8 cellular contexts compared by ENCODE assay signal in genomic region chr12:89349814-89350213, GRCh38.
DNase-seq lines count a peak whose midpoint lies in the region; ATAC-seq and FAIRE-seq lines count a peak whose summit lies in the region.

No MANE protein-coding gene starts in this region.

- H3K4me3 ChIP-seq in iPS-15b (ENCODE audit: low read depth, low read length) (peak overlapping the region; percentile 33), skin epidermis (peak overlapping the region; percentile 65 to 87 (median 77))

- H3K36me3 ChIP-seq in KOPT-K1 (ENCODE audit: insufficient read depth, low read length): peaks cover 35% of the 10 kb centered on the region
- H3K36me3 ChIP-seq in iPS-15b (ENCODE audit: control insufficient read depth, insufficient read depth, low read length): no peaks in the 10 kb centered on the region

- no peak overlapping the region for H3K27ac Mint-ChIP-seq in activated naive CD8-positive, alpha-beta T cell

- peaks cover 37% of the 10 kb centered on the region for H3K4me1 ChIP-seq in iPS-15b (ENCODE audit: control insufficient read depth, insufficient read depth, low read length)

- H3K27me3 ChIP-seq in iPS-15b (ENCODE audit: control insufficient read depth, insufficient read depth, low read length): peaks cover 70% of the 10 kb centered on the region

- H3K4me3 Mint-ChIP-seq in activated naive CD8-positive, alpha-beta T cell: peak overlapping the region; percentile 95

- ATAC-seq in HG03571 (IDR thresholded peaks at IDR 0.05; ENCODE audit: unreplicated experiment): no peak

- FAIRE-seq in GM19239 (lab: Jason Lieb, UNC): no peak

- H3K27me3 Mint-ChIP-seq in activated naive CD8-positive, alpha-beta T cell: peaks cover 4% of the 10 kb centered on the region

- H3K4me1 Mint-ChIP-seq in activated naive CD8-positive, alpha-beta T cell (ENCODE audit: low read depth): peaks cover 56% of the 10 kb centered on the region

- H3K9me3 ChIP-seq in KOPT-K1 (ENCODE audit: insufficient read depth, low read length, poor library complexity, severe bottlenecking) (peaks cover 23% of the 10 kb centered on the region), iPS-15b (ENCODE audit: control insufficient read depth, insufficient read depth, low read length) (no peaks in the 10 kb centered on the region)

- H3K9me3 Mint-ChIP-seq in activated naive CD8-positive, alpha-beta T cell (ENCODE audit: low read depth): no peaks in the 10 kb centered on the region

- H3K9ac ChIP-seq in iPS-15b (ENCODE audit: low read depth, low read length): no peak overlapping the region

- no peaks in the 10 kb centered on the region for H3K36me3 Mint-ChIP-seq in activated naive CD8-positive, alpha-beta T cell

- H3K27ac ChIP-seq in KOPT-K1 (ENCODE audit: low read depth, low read length, poor library complexity, severe bottlenecking) (peak overlapping the region; percentile 67), skin epidermis (peak overlapping the region in 17 of 21 experiments; percentile 76 to 100 (median 95))

- DNase-seq in COLO829 (ENCODE audit: low spot score) (peak; percentile 93), GM19239 (ENCODE audit: insufficient read length, low spot score) (no peak), hepatic stellate cell (ENCODE audit: low spot score) (no peak)
